In the genomic region with DNA sequence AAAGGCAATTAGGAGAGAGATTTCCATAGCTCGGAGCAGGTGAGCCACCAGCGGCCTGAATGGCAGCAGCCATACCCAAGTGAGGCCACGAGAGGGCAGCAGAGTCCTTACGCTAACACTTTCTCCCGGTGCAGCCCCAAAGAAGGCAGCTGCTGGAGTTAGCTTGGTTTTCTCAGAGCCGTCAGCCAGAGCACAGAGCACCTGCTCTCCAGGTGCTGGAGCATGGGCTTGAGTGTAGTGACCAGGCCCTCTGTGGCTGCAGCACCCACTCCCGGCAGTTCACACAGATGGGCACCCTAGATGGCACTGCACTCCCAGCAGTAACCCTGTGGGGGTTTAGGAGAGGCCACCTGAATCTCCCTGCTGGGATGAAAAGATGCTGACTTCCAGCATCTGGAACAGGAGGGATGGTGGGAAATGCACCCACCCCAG, we compare ENCODE assay signal across 7 cellular contexts. TPM values are rescaled to one million over a fixed set of nuclear protein-coding genes. Genes with fewer than 3 reads are reported as not detected.
DNase-seq lines count a peak whose midpoint lies in the region; ATAC-seq and TF ChIP-seq lines count a peak whose summit lies in the region.

No MANE protein-coding gene starts in this region.

- no peaks in the 10 kb centered on the region for H3K27me3 Mint-ChIP-seq in activated CD4-positive, alpha-beta T cell treated with anti-CD3 and anti-CD28 coated beads, Interleukin-2, amount 10 ng/mL, durations not matched to agents 7 days and 5 days

- no peaks in the 10 kb centered on the region for H3K36me3 Mint-ChIP-seq in activated CD4-positive, alpha-beta T cell treated with anti-CD3 and anti-CD28 coated beads, Interleukin-2, amount 10 ng/mL, durations not matched to agents 7 days and 5 days (ENCODE audit: low read depth)

- 6% methylated on average over 7 of the region's 7 CpGs for WGBS in liver

- peaks cover 33% of the 10 kb centered on the region for H3K4me1 Mint-ChIP-seq in activated CD4-positive, alpha-beta T cell treated with anti-CD3 and anti-CD28 coated beads, Interleukin-2, amount 10 ng/mL, durations not matched to agents 7 days and 5 days

- TF ChIP-seq CTCF in liver (IDR thresholded peaks at IDR 0.05; ENCODE audit: low read depth, low read length, missing input control), result peak; percentile 99

- H3K4me3 ChIP-seq in liver (ENCODE audit: low read depth in 1 of 3, low read length in 3 of 3), result no peak overlapping the region

- no peaks in the 10 kb centered on the region for H3K9me3 ChIP-seq in liver (ENCODE audit: control insufficient read depth in 4 of 4, low read length in 3 of 4)

- TF ChIP-seq POLR2A in GM18505 (IDR thresholded peaks at IDR 0.05; ENCODE audit: borderline replicate concordance, extremely low read depth, insufficient read depth, insufficient read length), result no peak

- CTCF ChIA-PET in activated CD4-positive, alpha-beta T cell treated with anti-CD3 and anti-CD28 coated beads, Interleukin-2, amount 10 ng/mL, durations not matched to agents 7 days and 5 days (lab: Charles Lee), result interaction anchor here (0.6 to 23.8 kb wide), 29 partner anchors 8 to 554 kb away, joined by 3 to 560 read pairs (median 6); partner anchors contain the start of gene NUAK2

- H3K27me3 ChIP-seq in liver (ENCODE audit: control insufficient read depth in 4 of 4, insufficient read depth in 4 of 4, low read length in 3 of 4), result no peaks in the 10 kb centered on the region

- peak; percentile 61 for ATAC-seq in GM18505 (IDR thresholded peaks at IDR 0.05; ENCODE audit: unreplicated experiment)
- ATAC-seq in HG03460 (IDR thresholded peaks at IDR 0.05; ENCODE audit: unreplicated experiment), result peak; percentile 75

- H3K27ac ChIP-seq in liver (ENCODE audit: low read depth in 1 of 2, low read length in 2 of 2), result no peak overlapping the region

- peak; percentile 99 for TF ChIP-seq RAD21 in liver (IDR thresholded peaks at IDR 0.05)

- H3K36me3 ChIP-seq in liver (ENCODE audit: control insufficient read depth in 4 of 4, insufficient read depth in 3 of 4, low read depth in 1 of 4, low read length in 3 of 4), result no peaks in the 10 kb centered on the region

- H3K4me1 ChIP-seq in liver (ENCODE audit: control insufficient read depth in 4 of 4, insufficient read depth in 4 of 4, low read length in 3 of 4), result peaks cover 0 to 7% (median 0%) of the 10 kb centered on the region in 4 donors

- peak; percentile 44 for DNase-seq in NCI-H526 treated with DMSO at 0.1 percent for 48 hours (lab: John Stamatoyannopoulos, UW)
- DNase-seq in activated CD4-positive, alpha-beta T cell treated with anti-CD3 and anti-CD28 coated beads, Interleukin-2, amount 10 ng/mL, durations not matched to agents 7 days and 5 days, result peak; percentile 89
- peak; percentile 74 for DNase-seq in dedifferentiated amniotic fluid mesenchymal stem cell (ENCODE audit: extremely low spot score)
- DNase-seq in stimulated activated CD4-positive, alpha-beta T cell treated with anti-CD3 and anti-CD28 coated beads, TNF-alpha, amount 100 ng/mL, for 24 hours (ENCODE audit: low read depth in 3 of 3), result peak; percentile 75 to 82 (median 81)

- no peak overlapping the region for H3K4me3 Mint-ChIP-seq in activated CD4-positive, alpha-beta T cell treated with anti-CD3 and anti-CD28 coated beads, Interleukin-2, amount 10 ng/mL, durations not matched to agents 7 days and 5 days

- H3K9me3 Mint-ChIP-seq in activated CD4-positive, alpha-beta T cell treated with anti-CD3 and anti-CD28 coated beads, Interleukin-2, amount 10 ng/mL, durations not matched to agents 7 days and 5 days, result no peaks in the 10 kb centered on the region

- H3K9ac ChIP-seq in liver (ENCODE audit: low read depth in 1 of 2, low read length in 2 of 2), result no peak overlapping the region

- peak overlapping the region; percentile 72 for H3K27ac Mint-ChIP-seq in activated CD4-positive, alpha-beta T cell treated with anti-CD3 and anti-CD28 coated beads, Interleukin-2, amount 10 ng/mL, durations not matched to agents 7 days and 5 days

- POLR2A ChIA-PET in activated CD4-positive, alpha-beta T cell treated with anti-CD3 and anti-CD28 coated beads, Interleukin-2, amount 10 ng/mL, durations not matched to agents 7 days and 5 days (lab: Charles Lee), result interaction anchor here (0.9 to 1.4 kb wide), 3 partner anchors 49 to 52 kb away, joined by 3 to 4 read pairs (median 4); no protein-coding TSS in a partner anchor

TF ChIP-seq in liver, 16 proteins besides CTCF, POLR2A, EP300 and RAD21:
- TF ChIP-seq NR2F2 (IDR thresholded peaks at IDR 0.05), result no peak
- no peak for TF ChIP-seq SP1 (IDR thresholded peaks at IDR 0.05)
- no peak for TF ChIP-seq JUND (IDR thresholded peaks at IDR 0.05)
- TF ChIP-seq RXRA (IDR thresholded peaks at IDR 0.05), result no peak
- TF ChIP-seq, protein P1, sequence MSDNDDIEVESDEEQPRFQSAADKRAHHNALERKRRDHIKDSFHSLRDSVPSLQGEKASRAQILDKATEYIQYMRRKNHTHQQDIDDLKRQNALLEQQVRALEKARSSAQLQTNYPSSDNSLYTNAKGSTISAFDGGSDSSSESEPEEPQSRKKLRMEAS (IDR thresholded peaks at IDR 0.05), result no peak
- TF ChIP-seq, protein P2, sequence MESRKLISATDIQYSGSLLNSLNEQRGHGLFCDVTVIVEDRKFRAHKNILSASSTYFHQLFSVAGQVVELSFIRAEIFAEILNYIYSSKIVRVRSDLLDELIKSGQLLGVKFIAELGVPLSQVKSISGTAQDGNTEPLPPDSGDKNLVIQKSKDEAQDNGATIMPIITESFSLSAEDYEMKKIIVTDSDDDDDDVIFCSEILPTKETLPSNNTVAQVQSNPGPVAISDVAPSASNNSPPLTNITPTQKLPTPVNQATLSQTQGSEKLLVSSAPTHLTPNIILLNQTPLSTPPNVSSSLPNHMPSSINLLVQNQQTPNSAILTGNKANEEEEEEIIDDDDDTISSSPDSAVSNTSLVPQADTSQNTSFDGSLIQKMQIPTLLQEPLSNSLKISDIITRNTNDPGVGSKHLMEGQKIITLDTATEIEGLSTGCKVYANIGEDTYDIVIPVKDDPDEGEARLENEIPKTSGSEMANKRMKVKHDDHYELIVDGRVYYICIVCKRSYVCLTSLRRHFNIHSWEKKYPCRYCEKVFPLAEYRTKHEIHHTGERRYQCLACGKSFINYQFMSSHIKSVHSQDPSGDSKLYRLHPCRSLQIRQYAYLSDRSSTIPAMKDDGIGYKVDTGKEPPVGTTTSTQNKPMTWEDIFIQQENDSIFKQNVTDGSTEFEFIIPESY (IDR thresholded peaks at IDR 0.05), result no peak
- no peak for TF ChIP-seq EGR1 (IDR thresholded peaks at IDR 0.05; ENCODE audit: low read depth in 2 of 2)

RNA-seq across cellular contexts. Expression of gene TMCC2, which starts 45.8 kb away (rescaled TPM):
- under 1 TPM; 0.52 to 0.64 TPM for total RNA-seq in activated CD4-positive, alpha-beta T cell treated with anti-CD3 and anti-CD28 coated beads, Interleukin-2, amount 10 ng/mL, durations not matched to agents 7 days and 5 days
- 100 to 1,000 TPM in 1 of 2 donors, under 1 TPM in 1; 0.25 to 452 TPM for total RNA-seq in liver
- under 1 TPM; 0.06 to 0.17 TPM for polyA plus RNA-seq in liver

RNA-seq across cellular contexts. Expression of gene NUAK2, which starts 48.0 kb away (rescaled TPM):
- 10 to 100 TPM; 12.1 to 12.7 TPM for total RNA-seq in activated CD4-positive, alpha-beta T cell treated with anti-CD3 and anti-CD28 coated beads, Interleukin-2, amount 10 ng/mL, durations not matched to agents 7 days and 5 days
- total RNA-seq in liver, result 1 to 10 TPM; 1.3 to 1.7 TPM
- polyA plus RNA-seq in liver, result 1 to 10 TPM; 2.4 TPM

Comparison
In these comparisons a context has a peak if more than half of its experiments do, and no peak if none do; other contexts are left out.
1. RNA of gene NUAK2, which starts 48.0 kb away (total RNA-seq): 12.1 to 12.7 TPM in activated CD4-positive, alpha-beta T cell treated with anti-CD3 and anti-CD28 coated beads, Interleukin-2, amount 10 ng/mL, durations not matched to agents 7 days and 5 days; 1.3 to 1.7 TPM in liver; every median in the first group is over 4 times any median in the second.
2. Peak in every context shown above with its lines, with median percentiles within 50 percentile points of each other: DNase-seq.